In the genomic region with DNA sequence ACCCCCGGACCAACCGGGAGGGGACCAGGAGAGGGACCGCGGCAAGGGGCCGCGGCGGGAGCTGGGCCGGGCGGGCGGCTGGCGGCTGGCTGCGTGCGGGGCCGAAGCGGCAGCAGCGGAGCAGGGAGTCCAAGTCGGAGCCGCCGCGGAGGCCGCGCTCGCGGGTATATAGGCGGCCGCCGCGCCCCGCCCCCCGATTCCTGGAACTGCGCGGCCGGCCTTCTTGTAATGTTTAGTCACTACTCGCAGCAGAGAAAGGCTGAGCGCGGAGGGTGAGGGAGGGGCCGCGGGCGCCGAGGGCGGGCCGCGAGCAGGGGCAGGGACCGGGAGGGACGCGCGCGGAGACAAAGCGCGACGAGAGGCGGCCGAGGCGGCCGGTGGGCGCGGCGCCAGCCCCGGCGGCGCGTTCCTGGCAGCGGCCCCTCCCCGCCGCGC, we compare ENCODE assay signal across 8 cellular contexts. TPM values are rescaled to one million over a fixed set of nuclear protein-coding genes. Genes with fewer than 3 reads are reported as not detected.
DNase-seq lines count a peak whose midpoint lies in the region; ATAC-seq, FAIRE-seq and TF ChIP-seq lines count a peak whose summit lies in the region.

A gene with protein sequence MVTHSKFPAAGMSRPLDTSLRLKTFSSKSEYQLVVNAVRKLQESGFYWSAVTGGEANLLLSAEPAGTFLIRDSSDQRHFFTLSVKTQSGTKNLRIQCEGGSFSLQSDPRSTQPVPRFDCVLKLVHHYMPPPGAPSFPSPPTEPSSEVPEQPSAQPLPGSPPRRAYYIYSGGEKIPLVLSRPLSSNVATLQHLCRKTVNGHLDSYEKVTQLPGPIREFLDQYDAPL (minus strand): TSS at position 142 of the 435 bp plus-strand sequence. CDS start 982 bp downstream, outside the sequence.

- peaks cover 17% of the 10 kb centered on the region; the same call in 1 of the 2 replicates for H4K20me1 ChIP-seq in Karpas-422 (ENCODE audit: insufficient read depth, low read depth, low read length)

- TF ChIP-seq CTCF in esophagus squamous epithelium (IDR thresholded peaks at IDR 0.05), result peak in 2 of 6 experiments; percentile 20 to 29

- DNase-seq in C1 segment of cervical spinal cord (lab: John Stamatoyannopoulos, UW) (peak in 13 of 14 donors; percentile 19 to 97 (median 62)), Karpas-422 (peak; percentile 75), RCC 7860 (ENCODE audit: low spot score) (peak; percentile 93), activated T-helper 1 cell treated with Interleukin-2 at 50 U/mL for 16 hours (ENCODE audit: low read depth) (peak; percentile 97), esophagus squamous epithelium (lab: John Stamatoyannopoulos, UW) (peak; percentile 79), myocyte (ENCODE audit: low read depth) (peak; percentile 97)
- DNase-seq in stimulated activated CD8-positive, alpha-beta memory T cell treated with anti-CD3 and anti-CD28 coated beads, Interleukin-7, amount 100 ng/mL, for 24 hours (ENCODE audit: low read depth), result peak; percentile 78

- peak; percentile 37 for ATAC-seq in GM21367 (IDR thresholded peaks at IDR 0.05; ENCODE audit: unreplicated experiment)

- H3K79me2 ChIP-seq in Karpas-422 (ENCODE audit: low read length), result no peaks in the 10 kb centered on the region

- FAIRE-seq in RCC 7860 (lab: Jason Lieb, UNC), result no peak

- no peak within 1 kb of the TSS for H3K27ac ChIP-seq in Karpas-422 (ENCODE audit: low read length)
- H3K27ac ChIP-seq in esophagus squamous epithelium, result peak within 1 kb of the TSS; percentile 81 to 96 (median 94)

- H2AFZ ChIP-seq in Karpas-422 (ENCODE audit: low read length), result no peak within 1 kb of the TSS

- peak in 3 of 4 donors; percentile 82 to 99 (median 98) for TF ChIP-seq POLR2A in esophagus squamous epithelium (IDR thresholded peaks at IDR 0.05)

- H3K36me3 ChIP-seq in Karpas-422 (ENCODE audit: insufficient read depth, low read length) (no peaks in the 10 kb centered on the region), esophagus squamous epithelium (peaks cover 3 to 7% (median 6%) of the 10 kb centered on the region in 3 donors)

- H3K9me3 ChIP-seq in Karpas-422 (ENCODE audit: low read length) (no peaks in the 10 kb centered on the region), esophagus squamous epithelium (no peaks in the 10 kb centered on the region)

- no peak within 1 kb of the TSS for H3K9ac ChIP-seq in Karpas-422 (ENCODE audit: low read length)

- 1% methylated on average over 17 of the region's 66 CpGs; no CpG with 5 or more reads in 1 of the 2 donors for WGBS in esophagus squamous epithelium, 2 donors

- H3K4me3 ChIP-seq in Karpas-422 (ENCODE audit: low read length) (peak within 1 kb of the TSS; percentile 25; the same call in 1 of the 2 replicates), esophagus squamous epithelium (peak within 1 kb of the TSS; percentile 47 to 98 (median 74))

- H3K4me1 ChIP-seq in Karpas-422 (ENCODE audit: low read length), result peaks cover 24% of the 10 kb centered on the region
- peaks cover 28 to 61% (median 49%) of the 10 kb centered on the region in 3 donors for H3K4me1 ChIP-seq in esophagus squamous epithelium

- peaks cover 3% of the 10 kb centered on the region; the same call in 1 of the 2 replicates for H3K27me3 ChIP-seq in Karpas-422 (ENCODE audit: low read length)
- peaks cover 0 to 51% (median 0%) of the 10 kb centered on the region in 4 donors for H3K27me3 ChIP-seq in esophagus squamous epithelium

- peak within 1 kb of the TSS; percentile 42 for H3K4me2 ChIP-seq in Karpas-422 (ENCODE audit: low read depth, low read length, poor library complexity, severe bottlenecking)

- intact Hi-C loops in esophagus squamous epithelium (cut with DNase I), result loop anchor here (5.0 kb wide), 1 partner anchor 57 kb away; no protein-coding TSS in a partner anchor

- H3K9me2 ChIP-seq in Karpas-422 (replicated peaks; ENCODE audit: insufficient read depth, low read length), result no peaks in the 10 kb centered on the region

RNA-seq across cellular contexts. Expression of the gene that starts here (rescaled TPM):
- not detected in 2 replicates for total RNA-seq in Karpas-422 (2014; rRNA removed; shearing (Covaris generic); ENCODE audit: low replicate concordance)
- total RNA-seq in esophagus squamous epithelium, result 10 to 100 TPM in 3 of 4 donors, 1 to 10 TPM in 1; 6.3 to 23.1 (median 17.1) TPM
- total RNA-seq in myocyte, result 36.0 and 38.3 TPM in 2 replicates
- polyA plus RNA-seq in myocyte (2012), result 10.1 TPM

Comparison
In these comparisons a context has a peak if more than half of its experiments do, and no peak if none do; other contexts are left out.
1. Peak in DNase-seq, H3K4me3 ChIP-seq and H3K4me2 ChIP-seq in Karpas-422; RNA of the gene not detected or under 1 TPM.